In the genomic region with DNA sequence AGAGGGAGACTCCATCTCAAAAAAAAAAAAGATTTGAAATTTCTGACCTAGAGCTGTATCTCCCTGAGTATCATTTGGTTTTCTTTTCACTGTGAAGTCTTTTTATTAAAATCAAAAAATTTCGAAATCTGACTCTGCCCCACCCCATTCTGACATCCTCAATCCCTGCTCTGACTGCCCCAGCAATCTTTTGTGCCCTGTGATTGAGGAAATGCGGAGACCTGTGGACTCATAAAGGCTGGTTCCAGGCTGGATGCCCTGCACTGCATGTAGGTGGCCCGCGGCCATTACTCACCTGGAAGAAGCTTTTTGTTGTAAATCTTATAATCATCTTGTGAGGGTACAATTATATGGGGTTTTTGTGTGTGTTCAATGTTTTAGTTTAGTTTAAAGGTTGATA, we compare ENCODE assay signal across 23 cellular contexts.
"Had no signal": no experiment of that assay in that cellular context is flagged by ENCODE, and none has a peak within 500 bp of the region (broad histone marks: within the 10 kb centered on the region; RNA-seq: fewer than 3 reads in every experiment).

No MANE protein-coding gene starts in this region.

- ATAC-seq: effector memory CD8-positive, alpha-beta T cell; gastroesophageal sphincter; left ventricle myocardium superior; naive thymus-derived CD8-positive, alpha-beta T cell; stimulated activated effector memory CD8-positive, alpha-beta T cell treated with anti-CD3 and anti-CD28 coated beads, Interleukin-12 subunit alpha, Interleukin-12 subunit beta, amount 100 ng/mL, for 72 hours; stimulated activated naive CD8-positive, alpha-beta T cell treated with anti-CD3 and anti-CD28 coated beads, Interleukin-15, Interleukin-2, amounts not matched to agents 100 U/mL and 50 U/mL, for 24 hours had no signal

- H3K4me1 ChIP-seq: suprapubic skin, upper lobe of left lung, uterus had no signal

- H3K27ac ChIP-seq: epithelial cell of prostate, esophagus muscularis mucosa, gastroesophageal sphincter, neural progenitor cell, ovary, right atrium auricular region, suprapubic skin, thyroid gland, upper lobe of left lung, uterus had no signal

- H3K9me3 ChIP-seq: esophagus muscularis mucosa, gastroesophageal sphincter, ovary, right atrium auricular region, suprapubic skin, thyroid gland, upper lobe of left lung, uterus had no signal

- DNase-seq: cortex of kidney; effector memory CD8-positive, alpha-beta T cell; kidney; left cardiac atrium; left ventricle myocardium superior; mesenchymal stem cell; naive thymus-derived CD8-positive, alpha-beta T cell; nucleus accumbens; ovary; stimulated activated CD4-positive, alpha-beta T cell treated with anti-CD3 and anti-CD28 coated beads, Interleukin-2, amount 100 ng/mL, for 48 hours; stimulated activated naive CD8-positive, alpha-beta T cell treated with anti-CD3 and anti-CD28 coated beads, Interleukin-15, Interleukin-2, amounts not matched to agents 100 U/mL and 50 U/mL, for 24 hours; thyroid gland; uterus had no signal

- H3K27me3 ChIP-seq: esophagus muscularis mucosa, gastroesophageal sphincter, neural progenitor cell, ovary, right atrium auricular region, suprapubic skin, thyroid gland, upper lobe of left lung, uterus had no signal

- H3K36me3 ChIP-seq: esophagus muscularis mucosa, gastroesophageal sphincter, neural progenitor cell, ovary, right atrium auricular region, suprapubic skin, thyroid gland, upper lobe of left lung, uterus had no signal

- H3K4me3 ChIP-seq: esophagus muscularis mucosa, gastroesophageal sphincter, lung, neural progenitor cell, ovary, right atrium auricular region, smooth muscle cell, suprapubic skin, thyroid gland, upper lobe of left lung, uterus had no signal
